18 cellular contexts compared by ENCODE assay signal in genomic region chr12:116528498-116528897, GRCh38. TPM values are rescaled to one million over a fixed set of nuclear protein-coding genes. Genes with fewer than 3 reads are reported as not detected.
A peak's percentile ranks its signal among the peaks of the same experiment; 100 is the strongest.
DNase-seq lines count a peak whose midpoint lies in the region; TF ChIP-seq lines count a peak whose summit lies in the region.
"Had no signal": no experiment of that assay in that cellular context is flagged by ENCODE, and none has a peak within 500 bp of the region (broad histone marks: within the 10 kb centered on the region; RNA-seq: fewer than 3 reads in every experiment).

No MANE protein-coding gene starts in this region.

- no peaks in the 10 kb centered on the region for H3K9me3 ChIP-seq in SJSA1 (replicated peaks)
- H3K9me3 ChIP-seq: colonic mucosa had no signal

- no peak for TF ChIP-seq CTCF in retinal pigment epithelial cell (conservative IDR thresholded peaks at IDR 0.05; ENCODE audit: low read depth, low read length)

- DNase-seq in EH (ENCODE audit: low read depth): peak; percentile 77
- DNase-seq in SJSA1 (ENCODE audit: low read depth in 1 of 2, low spot score in 2 of 2): no peak
- peak; percentile 35 for DNase-seq in fibroblast of peridontal ligament (ENCODE audit: extremely low read depth)
- peak; percentile 34 for DNase-seq in retinal pigment epithelial cell (ENCODE audit: low read depth)
- DNase-seq in activated T-cell treated with anti-CD3 and anti-CD28 coated beads for 4 hours: no peak
- DNase-seq in NCI-H1417 treated with DMSO at 0.1 percent for 48 hours (lab: John Stamatoyannopoulos, UW): no peak
- no peak for DNase-seq in head of caudate nucleus
- no peak for DNase-seq in HPDE6-E6E7 (ENCODE audit: extremely low spot score)
- DNase-seq: activated CD4-positive, alpha-beta T cell treated with anti-CD3 and anti-CD28 coated beads, Interleukin-2, amount 50 U/mL, for 1 hour; activated T-cell treated with anti-CD3 and anti-CD28 coated beads, Interleukin-2, amount 50 U/mL, for 24 hours; C1 segment of cervical spinal cord; colonic mucosa; DND-41; NCI-H2081 treated with DMSO at 0.1 percent for 48 hours; stimulated activated CD4-positive, alpha-beta T cell treated with anti-CD3 and anti-CD28 coated beads, Interleukin-12 subunit alpha, Interleukin-12 subunit beta, amount 100 ng/mL, for 4 hours; T-helper 9 cell had no signal

- no peaks in the 10 kb centered on the region for H3K36me3 ChIP-seq in SJSA1
- H3K36me3 ChIP-seq: colonic mucosa had no signal

- H3K27ac ChIP-seq in SJSA1: peak overlapping the region; percentile 67
- H3K27ac ChIP-seq: colonic mucosa, parathyroid adenoma had no signal

- no peaks in the 10 kb centered on the region for H3K27me3 ChIP-seq in SJSA1 (replicated peaks)
- H3K27me3 ChIP-seq: colonic mucosa had no signal

- H3K4me1 ChIP-seq in SJSA1 (replicated peaks): peaks cover 57% of the 10 kb centered on the region
- H3K4me1 ChIP-seq: colonic mucosa had no signal

- intact Hi-C loops in head of caudate nucleus (cut with DNase I): no loop called here

- no peak overlapping the region for H3K4me3 ChIP-seq in SJSA1
- no peak overlapping the region for H3K4me3 ChIP-seq in retinal pigment epithelial cell (ENCODE audit: low read length)
- H3K4me3 ChIP-seq: colonic mucosa, GM12878 had no signal

RNA-seq across cellular contexts. Expression of gene MAP1LC3B2, which starts 30.7 kb away (rescaled TPM):
- 0.37 TPM in 1 of 2 replicates, not detected in the other for total RNA-seq in SJSA1 (2014; rRNA removed; shearing (Covaris generic))
- total RNA-seq: GM12878 had no signal

Comparison
In these comparisons a context has a peak if more than half of its experiments do, and no peak if none do; other contexts are left out.
1. DNase-seq: peak in EH (single experiment), fibroblast of peridontal ligament (single experiment) and retinal pigment epithelial cell (single experiment); none in SJSA1 (0 of 2), activated T-cell treated with anti-CD3 and anti-CD28 coated beads for 4 hours (single experiment), NCI-H1417 treated with DMSO at 0.1 percent for 48 hours (single experiment), head of caudate nucleus (0 of 42) and HPDE6-E6E7 (single experiment).